In the genomic region with DNA sequence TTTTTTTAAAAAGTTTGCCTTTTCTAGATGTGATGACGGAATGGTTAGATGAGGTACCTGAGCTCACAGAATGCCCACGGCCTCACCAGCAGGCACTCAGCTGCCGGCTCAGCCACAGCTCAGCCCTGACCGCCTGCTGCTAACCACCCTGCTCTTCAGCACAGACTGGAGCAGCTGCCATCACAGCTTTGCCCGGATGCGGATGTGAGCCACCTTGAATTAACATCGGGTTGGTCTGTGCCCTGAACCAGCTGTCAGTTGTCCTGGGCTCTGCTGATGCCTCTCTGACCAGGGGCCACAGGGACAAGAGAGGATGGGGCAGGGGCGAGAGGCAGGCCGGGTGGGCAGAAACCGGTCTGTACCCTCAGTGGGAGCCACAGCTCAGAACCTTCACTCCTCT, we compare ENCODE assay signal across 25 cellular contexts.
A peak's percentile ranks its signal among the peaks of the same experiment; 100 is the strongest.
DNase-seq lines count a peak whose midpoint lies in the region; ATAC-seq and TF ChIP-seq lines count a peak whose summit lies in the region.
"Had no signal": no experiment of that assay in that cellular context is flagged by ENCODE, and none has a peak within 500 bp of the region (broad histone marks: within the 10 kb centered on the region; RNA-seq: fewer than 3 reads in every experiment).

No MANE protein-coding gene starts in this region.

- no peak overlapping the region for H3K4me3 ChIP-seq in testis
- H3K4me3 ChIP-seq: GM23248, SK-N-MC had no signal

- no peaks in the 10 kb centered on the region for H3K4me1 ChIP-seq in testis
- H3K4me1 ChIP-seq: Caco-2 had no signal

- no peaks in the 10 kb centered on the region for H3K36me3 Mint-ChIP-seq in glutamatergic neuron (ENCODE audit: unreplicated experiment)
- H3K36me3 Mint-ChIP-seq: CD4-positive, alpha-beta memory T cell had no signal

- H3K9me3 ChIP-seq in testis: no peaks in the 10 kb centered on the region
- H3K9me3 ChIP-seq: Caco-2 had no signal

- DNase-seq in Right ventricle myocardium superior: peak; percentile 17
- no peak for DNase-seq in left cardiac atrium
- DNase-seq in LHCN-M2 (ENCODE audit: low read depth): peak; percentile 1
- DNase-seq in glutamatergic neuron: peak; percentile 60
- DNase-seq in testis: no peak
- DNase-seq in inferior parietal cortex (ENCODE audit: extremely low spot score): no peak
- DNase-seq: C1 segment of cervical spinal cord; Caco-2; CD4-positive, alpha-beta memory T cell; DMS153; GM23248; HCEC 1CT; Karpas-422; NCI-H1092 treated with DMSO at 0.1 percent for 48 hours; NCI-H1436; NCI-H187; NCI-H446; NCI-H524 treated with DMSO at 0.1 percent for 48 hours; NCI-H82; SIG-M5; SW 1271 had no signal

- TF ChIP-seq CTCF in glutamatergic neuron (IDR thresholded peaks at IDR 0.05; ENCODE audit: partially characterized antibody, unreplicated experiment): no peak
- no peak for TF ChIP-seq CTCF in testis (IDR thresholded peaks at IDR 0.05)

- H3K36me3 ChIP-seq in testis (ENCODE audit: low read depth, missing control alignments): no peaks in the 10 kb centered on the region

- intact Hi-C loops in Right ventricle myocardium superior (cut with DNase I) (no loop called here), left cardiac atrium (cut with DNase I) (no loop called here), testis (cut with DNase I; ENCODE audit: low total_unique reads) (no loop called here)

- TF ChIP-seq POLR2A in testis (IDR thresholded peaks at IDR 0.05): no peak

- peaks cover 9% of the 10 kb centered on the region for H3K9me3 Mint-ChIP-seq in glutamatergic neuron (ENCODE audit: unreplicated experiment)
- H3K9me3 Mint-ChIP-seq: T-helper 1 cell treated with Interleukin-12 subunit alpha and Interleukin-12 subunit beta and Interleukin-4 antibody, amounts not matched to agents 30 μg/mL and 1 μg/mL, for 36 hours had no signal

- no peak overlapping the region for H3K27ac ChIP-seq in testis
- H3K27ac ChIP-seq: GM23248, RWPE1, SK-N-MC had no signal

- peaks cover 10% of the 10 kb centered on the region for H3K27me3 Mint-ChIP-seq in glutamatergic neuron (ENCODE audit: unreplicated experiment)
- H3K27me3 Mint-ChIP-seq: CD4-positive, alpha-beta memory T cell had no signal

- no peak overlapping the region for H3K4me3 Mint-ChIP-seq in glutamatergic neuron (ENCODE audit: unreplicated experiment)
- H3K4me3 Mint-ChIP-seq: CD4-positive, alpha-beta memory T cell; T-helper 1 cell treated with Interleukin-12 subunit alpha and Interleukin-12 subunit beta and Interleukin-4 antibody, amounts not matched to agents 30 μg/mL and 1 μg/mL, for 36 hours had no signal

- ATAC-seq in Right ventricle myocardium superior (ENCODE audit: poor library complexity) (no peak), left cardiac atrium (no peak), HG03045 (IDR thresholded peaks at IDR 0.05; ENCODE audit: unreplicated experiment) (no peak)

- H3K27ac Mint-ChIP-seq in glutamatergic neuron (ENCODE audit: unreplicated experiment): no peak overlapping the region
- H3K27ac Mint-ChIP-seq: CD4-positive, alpha-beta memory T cell; T-helper 1 cell treated with Interleukin-12 subunit alpha and Interleukin-12 subunit beta and Interleukin-4 antibody, amounts not matched to agents 30 μg/mL and 1 μg/mL, for 36 hours had no signal

- H3K27me3 ChIP-seq in testis: no peaks in the 10 kb centered on the region

- H3K4me1 Mint-ChIP-seq in glutamatergic neuron (ENCODE audit: low read depth, unreplicated experiment): peaks cover 6% of the 10 kb centered on the region
- H3K4me1 Mint-ChIP-seq: CD4-positive, alpha-beta memory T cell had no signal

- 55 to 78% methylated on average over 4 to 10 of the region's 10 CpGs for WGBS in testis, 2 donors

Comparison
In these comparisons a context has a peak if more than half of its experiments do, and no peak if none do; other contexts are left out.
1. DNase-seq: peak in Right ventricle myocardium superior (single experiment), LHCN-M2 (single experiment) and glutamatergic neuron (single experiment); none in left cardiac atrium (single experiment), testis (single experiment) and inferior parietal cortex (single experiment).